In the genomic region with DNA sequence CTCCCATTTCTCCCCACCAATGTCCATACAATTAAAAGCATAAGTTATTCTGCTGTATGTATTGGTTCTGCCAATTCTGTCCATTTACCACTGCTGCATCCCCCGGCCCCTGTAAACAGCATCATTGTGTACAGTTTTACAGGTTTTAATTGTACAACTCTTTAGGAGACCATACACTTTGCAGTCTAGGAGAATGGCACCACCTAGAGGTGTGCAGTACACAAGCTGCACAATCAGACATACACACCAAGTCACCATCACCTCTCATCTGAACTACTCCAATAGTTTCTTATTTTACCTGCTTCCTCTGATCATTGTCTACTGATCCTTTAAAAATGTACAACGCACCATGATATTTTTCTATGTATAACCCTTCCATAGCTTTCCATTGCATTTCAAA, we compare ENCODE assay signal across 11 cellular contexts.
A peak's percentile ranks its signal among the peaks of the same experiment; 100 is the strongest.
DNase-seq lines count a peak whose midpoint lies in the region; ATAC-seq and TF ChIP-seq lines count a peak whose summit lies in the region.
"Had no signal": no experiment of that assay in that cellular context is flagged by ENCODE, and none has a peak within 500 bp of the region (broad histone marks: within the 10 kb centered on the region; RNA-seq: fewer than 3 reads in every experiment).

No MANE protein-coding gene starts in this region.

- H3K4me3 Mint-ChIP-seq in GM23338 = no peak overlapping the region
- H3K4me3 Mint-ChIP-seq in endothelial cell (ENCODE audit: unreplicated experiment) = no peak overlapping the region
- H3K4me3 Mint-ChIP-seq: activated naive CD8-positive, alpha-beta T cell; CD4-positive, alpha-beta memory T cell had no signal

- H3K4me1 ChIP-seq in GM23338 (ENCODE audit: insufficient read depth) = no peaks in the 10 kb centered on the region

- H3K79me2 ChIP-seq in GM23338 (replicated peaks; ENCODE audit: insufficient read depth) = no peaks in the 10 kb centered on the region

- H3K27me3 Mint-ChIP-seq in GM23338 (ENCODE audit: insufficient read depth, low read depth, poor library complexity) (no peaks in the 10 kb centered on the region), endothelial cell (ENCODE audit: unreplicated experiment) (no peaks in the 10 kb centered on the region)
- H3K27me3 Mint-ChIP-seq: activated naive CD8-positive, alpha-beta T cell; CD4-positive, alpha-beta memory T cell had no signal

- H3K9me3 Mint-ChIP-seq in GM23338 (no peaks in the 10 kb centered on the region), endothelial cell (ENCODE audit: unreplicated experiment) (no peaks in the 10 kb centered on the region)
- H3K9me3 Mint-ChIP-seq: CD4-positive, alpha-beta memory T cell had no signal

- no peak overlapping the region for H3K27ac ChIP-seq in GM23338 (ENCODE audit: low read depth)

- no peaks in the 10 kb centered on the region for H3K9me2 ChIP-seq in GM23338 (ENCODE audit: insufficient read depth)

- H3K4me3 ChIP-seq in GM23338 = no peak overlapping the region

- TF ChIP-seq CTCF in GM23338 (conservative IDR thresholded peaks at IDR 0.05; ENCODE audit: low read depth in 2 of 2) (peak; percentile 46 to 69), endothelial cell (IDR thresholded peaks at IDR 0.05; ENCODE audit: unreplicated experiment) (peak; percentile 35)

- DNase-seq in Ammon's horn (ENCODE audit: low spot score) (peak; percentile 12), GM23338 (ENCODE audit: low spot score) (no peak), NCI-H82 treated with DMSO at 0.1 percent for 48 hours (lab: John Stamatoyannopoulos, UW; ENCODE audit: unreplicated experiment) (peak; percentile 54), endothelial cell (ENCODE audit: low spot score) (no peak), cardiac septum (ENCODE audit: low spot score) (no peak), middle frontal gyrus (ENCODE audit: extremely low spot score, low spot score) (no peak)
- DNase-seq in activated effector memory CD4-positive, alpha-beta T cell treated with anti-CD3 and anti-CD28 coated beads, Interleukin-2, amount 50 U/mL, for 16 hours = no peak
- DNase-seq: activated CD4-positive, alpha-beta T cell treated with anti-CD3 and anti-CD28 coated beads for 1 hour; CD4-positive, alpha-beta memory T cell had no signal

- no peaks in the 10 kb centered on the region for H3F3A ChIP-seq in GM23338 (replicated peaks; ENCODE audit: low read depth)

- H3K27ac Mint-ChIP-seq in GM23338 = no peak overlapping the region
- no peak overlapping the region for H3K27ac Mint-ChIP-seq in endothelial cell (ENCODE audit: unreplicated experiment)
- H3K27ac Mint-ChIP-seq: activated naive CD8-positive, alpha-beta T cell; CD4-positive, alpha-beta memory T cell had no signal

- no peaks in the 10 kb centered on the region for H3K36me3 Mint-ChIP-seq in GM23338 (ENCODE audit: low read depth)
- H3K36me3 Mint-ChIP-seq in endothelial cell (ENCODE audit: low read depth, unreplicated experiment) = no peaks in the 10 kb centered on the region
- H3K36me3 Mint-ChIP-seq: activated naive CD8-positive, alpha-beta T cell; CD4-positive, alpha-beta memory T cell had no signal

- no peaks in the 10 kb centered on the region for H3K36me3 ChIP-seq in GM23338 (ENCODE audit: insufficient read depth)

- H3K4me1 Mint-ChIP-seq in GM23338 (no peaks in the 10 kb centered on the region), endothelial cell (ENCODE audit: unreplicated experiment) (no peaks in the 10 kb centered on the region)
- H3K4me1 Mint-ChIP-seq: CD4-positive, alpha-beta memory T cell had no signal

- H2AFZ ChIP-seq in GM23338 = no peak overlapping the region

- intact Hi-C loops in cardiac septum (cut with DNase I) = no loop called here

- H4K20me1 ChIP-seq in GM23338 (replicated peaks; ENCODE audit: insufficient read depth) = no peaks in the 10 kb centered on the region; the same call in 1 of the 2 replicates

- no peak overlapping the region for H3K4me2 ChIP-seq in GM23338

- ATAC-seq in GM23338 (no peak), GM21825 (IDR thresholded peaks at IDR 0.05; ENCODE audit: unreplicated experiment) (no peak)

- H3K27me3 ChIP-seq in GM23338 (ENCODE audit: insufficient read depth) = no peaks in the 10 kb centered on the region

TF ChIP-seq in GM23338, 12 proteins besides CTCF, POLR2A, EP300 and RAD21 (continues in another document):
- TF ChIP-seq EZH2phosphoT487 (IDR thresholded peaks at IDR 0.05; ENCODE audit: unreplicated experiment) (no peak), ZNF462 (CRISPR knock-in tag; IDR thresholded peaks at IDR 0.05) (no peak), REST (IDR thresholded peaks at IDR 0.05; ENCODE audit: unreplicated experiment) (no peak), CREB1 (CRISPR knock-in tag; IDR thresholded peaks at IDR 0.05; ENCODE audit: low read depth) (no peak)

Comparison
In these comparisons a context has a peak if more than half of its experiments do, and no peak if none do; other contexts are left out.
1. DNase-seq: peak in Ammon's horn (single experiment) and NCI-H82 treated with DMSO at 0.1 percent for 48 hours (single experiment); none in GM23338 (single experiment), endothelial cell (single experiment), activated effector memory CD4-positive, alpha-beta T cell treated with anti-CD3 and anti-CD28 coated beads, Interleukin-2, amount 50 U/mL, for 16 hours (single experiment), cardiac septum (single experiment) and middle frontal gyrus (single experiment).